ENCODE assay signal across 18 cellular contexts in the genomic region with DNA sequence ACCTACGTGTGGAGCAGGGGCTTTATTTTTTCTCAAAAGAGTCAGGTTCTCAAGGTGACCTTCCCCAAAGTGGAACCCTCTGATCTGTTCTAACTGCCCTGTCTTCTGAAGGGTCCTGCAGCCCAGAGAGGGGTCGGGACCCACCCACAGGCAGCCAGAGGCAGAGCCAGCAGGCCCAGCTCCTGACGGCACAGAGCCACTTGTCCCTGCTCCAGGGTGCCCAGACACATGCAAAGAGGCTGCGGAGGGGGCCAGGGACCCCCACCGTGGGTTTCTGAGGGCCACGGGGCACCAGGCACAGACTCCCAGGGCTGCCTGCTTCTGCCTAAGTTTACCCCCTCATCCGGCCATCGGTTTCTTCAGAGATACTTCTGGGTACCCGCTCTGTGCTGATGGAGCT. TPM values are rescaled to one million over a fixed set of nuclear protein-coding genes. Genes with fewer than 3 reads are reported as not detected.
A peak's percentile ranks its signal among the peaks of the same experiment; 100 is the strongest.
DNase-seq lines count a peak whose midpoint lies in the region; ATAC-seq, FAIRE-seq and TF ChIP-seq lines count a peak whose summit lies in the region.
"Had no signal": no experiment of that assay in that cellular context is flagged by ENCODE, and none has a peak within 500 bp of the region (broad histone marks: within the 10 kb centered on the region; RNA-seq: fewer than 3 reads in every experiment).

No MANE protein-coding gene starts in this region.

- H3K9me3 ChIP-seq in SJCRH30 (replicated peaks) (no peaks in the 10 kb centered on the region), K562 (replicated peaks; ENCODE audit: control insufficient read depth, insufficient read depth, low read depth, low read length) (no peaks in the 10 kb centered on the region), transverse colon (no peaks in the 10 kb centered on the region)
- H3K9me3 ChIP-seq: BE2C had no signal

- no peaks in the 10 kb centered on the region for H3K79me2 ChIP-seq in K562 (ENCODE audit: control insufficient read depth, insufficient read depth, low read length)

- POLR2A ChIA-PET in K562 (lab: Yijun Ruan, JAX): interaction anchor here (0.6 kb wide), 1 partner anchor 10 kb away, joined by 3 read pairs; no protein-coding TSS in a partner anchor

- peak overlapping the region; percentile 73 for H3K27ac ChIP-seq in SJCRH30
- no peak overlapping the region for H3K27ac ChIP-seq in K562 (ENCODE audit: extremely low read depth, low read depth, low read length)
- H3K27ac ChIP-seq in transverse colon: no peak overlapping the region
- H3K27ac ChIP-seq: C4-2B, HL-60 had no signal

- H3K36me3 ChIP-seq in SJCRH30 (no peaks in the 10 kb centered on the region), K562 (ENCODE audit: control insufficient read depth, insufficient read depth, low read length) (no peaks in the 10 kb centered on the region), transverse colon (no peaks in the 10 kb centered on the region)
- H3K36me3 ChIP-seq: BE2C had no signal

- no peaks in the 10 kb centered on the region for H3K36me3 Mint-ChIP-seq in nephron (ENCODE audit: low read depth)
- no peaks in the 10 kb centered on the region for H3K36me3 Mint-ChIP-seq in activated naive CD8-positive, alpha-beta T cell treated with anti-CD3 and anti-CD28 coated beads for 36 hours

- peak overlapping the region in 1 of 3 experiments; percentile 47 for H3K4me3 Mint-ChIP-seq in nephron
- no peak overlapping the region for H3K4me3 Mint-ChIP-seq in activated naive CD8-positive, alpha-beta T cell treated with anti-CD3 and anti-CD28 coated beads for 36 hours
- H3K4me3 Mint-ChIP-seq: CD4-positive, alpha-beta T cell had no signal

- no peak for TF ChIP-seq RAD21 in K562 (CRISPR knock-in tag; conservative IDR thresholded peaks at IDR 0.05 in 1 of 2, IDR thresholded peaks at IDR 0.05 in 1 of 2)

- FAIRE-seq in K562 (lab: Jason Lieb, UNC): no peak
- FAIRE-seq: A204.1 had no signal

- H3K4me3 ChIP-seq in SJCRH30 (no peak overlapping the region), K562 (no peak overlapping the region), transverse colon (no peak overlapping the region)

- peaks cover 31% of the 10 kb centered on the region for H4K20me1 ChIP-seq in K562 (replicated peaks; ENCODE audit: control insufficient read depth, insufficient read depth, low read length)

- TF ChIP-seq EP300 in K562 (IDR thresholded peaks at IDR 0.05; ENCODE audit: low read length) (no peak), transverse colon (IDR thresholded peaks at IDR 0.05; ENCODE audit: low read depth) (no peak)

- no peak overlapping the region for H3K4me2 ChIP-seq in K562 (ENCODE audit: insufficient read depth, low read length)

- CTCF ChIA-PET in K562 (lab: Yijun Ruan, JAX; ENCODE audit: low intra/inter-chr PET ratio): no interaction called here

- TF ChIP-seq CTCF in K562 (IDR thresholded peaks at IDR 0.05 in 2 of 3, conservative IDR thresholded peaks at IDR 0.05 in 1 of 3; ENCODE audit: insufficient read depth in 2 of 3, low read depth in 1 of 3, low read length in 3 of 3) (no peak), nephron (IDR thresholded peaks at IDR 0.05; ENCODE audit: unreplicated experiment in 3 of 3) (no peak), transverse colon (IDR thresholded peaks at IDR 0.05) (no peak)

- WGBS in K562 (ENCODE audit: insufficient coverage, low coverage, missing lambda C conversion rate): 61% methylated on average over 8 of the region's 9 CpGs
- 65 to 100% methylated on average over 3 to 6 of the region's 9 CpGs for WGBS in transverse colon (ENCODE audit: low coverage in 1 of 2), 2 donors

- H3K4me1 Mint-ChIP-seq in nephron: peaks cover 54% of the 10 kb centered on the region
- H3K4me1 Mint-ChIP-seq in activated naive CD8-positive, alpha-beta T cell treated with anti-CD3 and anti-CD28 coated beads for 36 hours: peaks cover 2% of the 10 kb centered on the region

- no peaks in the 10 kb centered on the region for H3K9me1 ChIP-seq in K562 (ENCODE audit: control insufficient read depth, insufficient read depth, low read length)

- intact Hi-C loops in K562 (cut with micrococcal nuclease) (no loop called here), transverse colon (cut with DNase I; ENCODE audit: low total_unique reads) (no loop called here)

- H3K4me1 ChIP-seq in SJCRH30 (peaks cover 35% of the 10 kb centered on the region), K562 (replicated peaks in 1 of 2; ENCODE audit: control insufficient read depth in 2 of 2, insufficient read depth in 2 of 2, low read length in 2 of 2) (peaks cover 6 to 36% of the 10 kb centered on the region in 2 experiments; a peak in 4 of 5 replicates), transverse colon (no peaks in the 10 kb centered on the region)

- H3K27ac Mint-ChIP-seq in nephron: peak overlapping the region in 2 of 3 experiments; percentile 15 to 86
- no peak overlapping the region for H3K27ac Mint-ChIP-seq in activated naive CD8-positive, alpha-beta T cell treated with anti-CD3 and anti-CD28 coated beads for 36 hours
- H3K27ac Mint-ChIP-seq: CD4-positive, alpha-beta T cell had no signal

- no peak overlapping the region for H3K9ac ChIP-seq in K562 (ENCODE audit: insufficient read depth in 1 of 2, low read depth in 2 of 2, low read length in 2 of 2)

- TF ChIP-seq POLR2A in K562 (conservative IDR thresholded peaks at IDR 0.05) (no peak), transverse colon (IDR thresholded peaks at IDR 0.05) (no peak)

- BruUV-seq in K562 (replicated peaks; lab: Mats Ljungman, UMichigan): no TSS peak

- in situ Hi-C loops in K562 (cut with MboI) (no loop called here), transverse colon (cut with MboI; ENCODE audit: low pct_ligation_motif_present in 1 of 4, low pct_unique_long_range_greater_than_20kb in 1 of 4, low sequenced_read_pairs in 3 of 4) (no loop called here)

- no peak overlapping the region for H2AFZ ChIP-seq in K562 (ENCODE audit: low read depth, low read length)

- no peaks in the 10 kb centered on the region for H3K27me3 ChIP-seq in SJCRH30
- H3K27me3 ChIP-seq in K562 (ENCODE audit: control insufficient read depth in 2 of 2, insufficient read depth in 2 of 2, low read length in 2 of 2): no peaks in the 10 kb centered on the region
- H3K27me3 ChIP-seq in transverse colon: no peaks in the 10 kb centered on the region
- H3K27me3 ChIP-seq: BE2C had no signal

- no peaks in the 10 kb centered on the region for H3K9me3 Mint-ChIP-seq in nephron
- H3K9me3 Mint-ChIP-seq in activated naive CD8-positive, alpha-beta T cell treated with anti-CD3 and anti-CD28 coated beads for 36 hours: no peaks in the 10 kb centered on the region
- H3K9me3 Mint-ChIP-seq: CD4-positive, alpha-beta T cell had no signal

- ATAC-seq in K562: no peak

- peaks cover 8% of the 10 kb centered on the region for H3K27me3 Mint-ChIP-seq in nephron (ENCODE audit: low read depth)
- H3K27me3 Mint-ChIP-seq in activated naive CD8-positive, alpha-beta T cell treated with anti-CD3 and anti-CD28 coated beads for 36 hours: no peaks in the 10 kb centered on the region
- H3K27me3 Mint-ChIP-seq: CD4-positive, alpha-beta T cell had no signal

- DNase-seq in SJCRH30: no peak
- no peak for DNase-seq in K562 (ENCODE audit: extremely low read depth in 1 of 4, low spot score in 3 of 4)
- DNase-seq in NCI-H1048 (lab: John Stamatoyannopoulos, UW): no peak
- no peak for DNase-seq in activated naive CD8-positive, alpha-beta T cell treated with anti-CD3 and anti-CD28 coated beads for 36 hours
- DNase-seq in transverse colon: no peak
- DNase-seq in activated CD8-positive, alpha-beta memory T cell treated with anti-CD3 and anti-CD28 coated beads for 24 hours: no peak
- DNase-seq: ACHN; BE2C; CD4-positive, alpha-beta T cell; DMS79 treated with DMSO at 0.1 percent for 48 hours; GF-D8; GOT3; H7 had no signal

TF ChIP-seq in K562, 482 proteins besides CTCF, POLR2A, EP300 and RAD21:
- TF ChIP-seq ZBTB7A (IDR thresholded peaks at IDR 0.05; ENCODE audit: borderline replicate concordance, control insufficient read depth, low read depth, low read length): peak; percentile 29; the same call in 1 of the 2 replicates
- no peak for TF ChIP-seq EP400 (IDR thresholded peaks at IDR 0.05)
- no peak for TF ChIP-seq ELF2 (CRISPR knock-in tag; IDR thresholded peaks at IDR 0.05)
- no peak for TF ChIP-seq ZNF274 (IDR thresholded peaks at IDR 0.05; ENCODE audit: borderline replicate concordance, low read depth, low read length)

RNA-seq across cellular contexts. Expression of gene FLRT1, which starts 37.1 kb away (rescaled TPM):
- 0.76 and 1.4 TPM in 2 replicates for total RNA-seq in SJCRH30 (2014; rRNA removed; shearing (Covaris generic))
- not detected in 2 replicates for total RNA-seq in K562 (2011; cell fraction: chromatin; rRNA removed; ENCODE audit: low replicate concordance)
- total RNA-seq in K562 (2011; cell fraction: nucleolus; rRNA removed): not detected in 2 replicates
- not detected in 2 replicates for total RNA-seq in K562 (2011; cell fraction: nucleoplasm; rRNA removed)
- not detected in 2 replicates for total RNA-seq in K562 (2014; rRNA removed)
- not detected in 2 replicates for total RNA-seq in K562 (2014; rRNA removed; fragmentation: Illumina TruSeq; extraction: Trizol)
- not detected in 2 replicates for total RNA-seq in K562 (2015; rRNA removed; fragmentation: Illumina TruSeq; extraction: Trizol)
- not detected in 2 replicates for total RNA-seq in K562 (2021)
- not detected in 2 replicates for polyA plus RNA-seq in K562 (2011; rRNA removed)
- polyA plus RNA-seq in K562 (2011; cell fraction: cytosol; rRNA removed): not detected in 2 replicates
- polyA plus RNA-seq in K562 (2011; cell fraction: nucleus; rRNA removed): not detected in 2 replicates
- polyA plus RNA-seq in K562 (2012): 0.14 and 0.75 TPM in 2 replicates
- not detected in 2 replicates for polyA plus RNA-seq in K562 (2014; fragmentation: Illumina TruSeq; extraction: Trizol)
- polyA plus RNA-seq in K562 (2014; fragmentation: Nextera tagmentation; extraction: Ambion mirVana): not detected
- not detected in 2 replicates for polyA plus RNA-seq in K562 (2014; rRNA removed)
- not detected in 2 replicates for polyA minus RNA-seq in K562 (2011; rRNA and poly(A)+ RNA removed)
- polyA minus RNA-seq in K562 (2011; cell fraction: cytosol; rRNA and poly(A)+ RNA removed): not detected in 2 replicates
- polyA minus RNA-seq in K562 (2011; cell fraction: nucleus; rRNA and poly(A)+ RNA removed): not detected in 2 replicates
- not detected for total RNA-seq in activated naive CD8-positive, alpha-beta T cell treated with anti-CD3 and anti-CD28 coated beads for 36 hours
- total RNA-seq in transverse colon: 1 to 10 TPM in 2 of 4 donors, under 1 TPM in 2; 0.32 to 1.4 (median 0.90) TPM
- total RNA-seq: CD4-positive, alpha-beta T cell; HT1080 had no signal
